ENCODE assay signal across 11 cellular contexts in genomic region chr22:22702159-22702873, GRCh38. TPM values are rescaled to one million over a fixed set of nuclear protein-coding genes. Genes with fewer than 3 reads are reported as not detected.
DNase-seq lines count a peak whose midpoint lies in the region; ATAC-seq, FAIRE-seq and TF ChIP-seq lines count a peak whose summit lies in the region.
"Had no signal": no experiment of that assay in that cellular context is flagged by ENCODE, and none has a peak within 500 bp of the region (broad histone marks: within the 10 kb centered on the region; RNA-seq: fewer than 3 reads in every experiment).

No MANE protein-coding gene starts in this region.

- TF ChIP-seq CTCF in NB4 (IDR thresholded peaks at IDR 0.05; ENCODE audit: low read depth, low read length), result peak; percentile 55

- FAIRE-seq in small intestine (lab: Jason Lieb, UNC), result no peak

- ATAC-seq in GM21723 (IDR thresholded peaks at IDR 0.05; ENCODE audit: unreplicated experiment), result no peak

- 18 to 52% (median 23%) methylated on average over 3 of the region's 3 CpGs for WGBS in small intestine, 3 donors

- peak; percentile 56 for DNase-seq in activated CD8-positive, alpha-beta memory T cell treated with anti-CD3 and anti-CD28 coated beads for 24 hours
- DNase-seq in activated CD8-positive, alpha-beta memory T cell treated with anti-CD3 and anti-CD28 coated beads, Interleukin-2, amount 50 U/mL, for 48 hours, result no peak
- DNase-seq in NB4 (ENCODE audit: low read depth) (peak; percentile 12), fibroblast of gingiva (ENCODE audit: low read depth) (peak; percentile 56), small intestine (peak; percentile 86), iPS-NIHi7 (ENCODE audit: extremely low spot score) (no peak), NCI-H2107 (lab: John Stamatoyannopoulos, UW) (no peak)
- DNase-seq: activated CD4-positive, alpha-beta memory T cell treated with anti-CD3 and anti-CD28 coated beads, Interleukin-2, amount 10 ng/mL, durations not matched to agents 7 days and 5 days; KG1; occipital lobe had no signal

- H3K9me3 ChIP-seq in small intestine (ENCODE audit: control insufficient read depth, low read depth), result no peaks in the 10 kb centered on the region

- H3K4me1 ChIP-seq in small intestine (ENCODE audit: control insufficient read depth in 2 of 2, insufficient read depth in 1 of 2, low read depth in 1 of 2, low read length in 1 of 2), result no peaks in the 10 kb centered on the region

- no peak overlapping the region for H3K4me3 ChIP-seq in NB4 (ENCODE audit: low read depth, low read length)
- H3K4me3 ChIP-seq in small intestine (ENCODE audit: low read depth in 1 of 2, low read length in 2 of 2), result no peak overlapping the region

- no peak for TF ChIP-seq POLR2A in NB4 (IDR thresholded peaks at IDR 0.05; ENCODE audit: extremely low read depth, insufficient read length)

- H3K36me3 ChIP-seq in small intestine (ENCODE audit: control insufficient read depth in 2 of 2, insufficient read depth in 2 of 2, low read length in 2 of 2), result no peaks in the 10 kb centered on the region

- no peaks in the 10 kb centered on the region for H3K27me3 ChIP-seq in small intestine (ENCODE audit: control insufficient read depth in 2 of 2, insufficient read depth in 2 of 2, low read length in 2 of 2)

- H3K27ac ChIP-seq in small intestine (ENCODE audit: low read depth in 1 of 2, low read length in 1 of 2), result no peak overlapping the region

RNA-seq across cellular contexts. Expression of gene GGTLC2, which starts 57.9 kb away (rescaled TPM):
- not detected for polyA plus RNA-seq in small intestine

Comparison
In these comparisons a context has a peak if more than half of its experiments do, and no peak if none do; other contexts are left out.
1. DNase-seq: peak in activated CD8-positive, alpha-beta memory T cell treated with anti-CD3 and anti-CD28 coated beads for 24 hours (single experiment), NB4 (single experiment), fibroblast of gingiva (single experiment) and small intestine (single experiment); none in activated CD8-positive, alpha-beta memory T cell treated with anti-CD3 and anti-CD28 coated beads, Interleukin-2, amount 50 U/mL, for 48 hours (single experiment), iPS-NIHi7 (single experiment) and NCI-H2107 (single experiment).